24 cellular contexts compared by ENCODE assay signal in the genomic region with DNA sequence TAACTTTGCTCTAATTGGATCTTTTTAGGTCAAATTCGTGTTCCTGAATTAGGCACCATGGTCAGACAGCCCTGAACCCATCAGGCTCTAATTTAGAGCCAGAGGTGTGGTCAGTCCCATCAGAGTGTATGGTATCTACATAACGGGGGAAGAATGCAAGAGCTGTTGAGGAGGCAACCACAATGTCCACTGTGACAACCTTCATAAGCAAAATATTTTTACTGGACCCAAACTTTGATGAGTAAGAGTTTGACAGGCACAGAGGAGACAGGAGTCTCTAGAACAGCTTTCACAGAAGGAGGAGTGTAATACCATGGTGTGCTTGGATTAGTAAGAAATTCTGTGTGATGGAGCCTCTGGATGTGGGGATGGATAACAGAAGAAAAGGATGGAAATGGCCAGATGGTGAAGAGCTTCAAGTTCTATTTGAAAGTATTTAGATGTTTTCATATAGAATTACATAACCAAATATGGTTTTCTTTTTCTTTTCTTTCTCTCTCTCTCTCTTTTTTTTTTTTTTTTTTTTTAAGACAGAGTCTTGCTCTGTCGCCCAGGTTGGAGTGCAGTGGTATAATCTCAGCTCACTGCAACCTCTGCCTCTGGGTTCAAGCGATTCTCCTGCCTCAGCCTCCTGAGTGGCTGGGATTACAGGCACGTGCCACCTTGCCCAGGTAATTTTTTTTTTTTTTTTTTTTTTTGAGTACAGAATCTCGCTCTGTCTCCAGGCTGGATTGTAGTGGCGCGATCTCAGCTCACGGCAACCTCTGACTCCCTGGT. TPM values are rescaled to one million over a fixed set of nuclear protein-coding genes. Genes with fewer than 3 reads are reported as not detected.
A peak's percentile ranks its signal among the peaks of the same experiment; 100 is the strongest.
DNase-seq lines count a peak whose midpoint lies in the region; ATAC-seq, FAIRE-seq and TF ChIP-seq lines count a peak whose summit lies in the region.
"Had no signal": no experiment of that assay in that cellular context is flagged by ENCODE, and none has a peak within 500 bp of the region (broad histone marks: within the 10 kb centered on the region; RNA-seq: fewer than 3 reads in every experiment).

No MANE protein-coding gene starts in this region.

- intact Hi-C loops in heart left ventricle (cut with DNase I): no loop called here

- H3K4me1 Mint-ChIP-seq in astrocyte (ENCODE audit: low read depth, unreplicated experiment): peaks cover 15% of the 10 kb centered on the region

- no peaks in the 10 kb centered on the region for H4K20me1 ChIP-seq in astrocyte (ENCODE audit: insufficient read depth, low read length)

- H2AFZ ChIP-seq in astrocyte (ENCODE audit: low read depth, low read length): no peak overlapping the region

- no peaks in the 10 kb centered on the region for H3K27me3 Mint-ChIP-seq in astrocyte (ENCODE audit: low read depth, unreplicated experiment)

- POLR2A ChIA-PET in HEK293 (lab: Yijun Ruan, JAX): interaction anchor here (0.6 to 0.7 kb wide), 2 partner anchors 929 to 961 kb away, joined by 5 read pairs; no protein-coding TSS in a partner anchor

- H3K9me3 Mint-ChIP-seq in astrocyte (ENCODE audit: unreplicated experiment): peaks cover 2% of the 10 kb centered on the region

- CTCF ChIA-PET in HEK293 (lab: Yijun Ruan, JAX): interaction anchor here (0.5 to 2.1 kb wide), 8 partner anchors 14 to 606 kb away, joined by 3 to 8 read pairs (median 4); no protein-coding TSS in a partner anchor

- FAIRE-seq in astrocyte (lab: Jason Lieb, UNC): peak; percentile 87

- DNase-seq in AG08395 (ENCODE audit: low spot score): peak; percentile 45
- peak; percentile 84 for DNase-seq in astrocyte (ENCODE audit: low read depth)
- peak; percentile 28 for DNase-seq in hepatic stellate cell (ENCODE audit: low spot score)
- DNase-seq in SW 1271 (lab: John Stamatoyannopoulos, UW): no peak
- DNase-seq in heart left ventricle: no peak
- DNase-seq in cerebellar nuclear complex (lab: John Stamatoyannopoulos, UW): no peak
- DNase-seq: activated CD4-positive, alpha-beta T cell treated with anti-CD3 and anti-CD28 coated beads, Interleukin-2, amount 50 U/mL, for 4 hours; activated naive CD4-positive, alpha-beta T cell; activated T-cell treated with anti-CD3 and anti-CD28 coated beads for 4 hours; anterior cingulate cortex; colonic mucosa; DMS 273 treated with DMSO at 0.1 percent for 48 hours; foreskin keratinocyte; psoas muscle; SIG-M5; stimulated activated CD4-positive, alpha-beta T cell treated with anti-CD3 and anti-CD28 coated beads, Interleukin-4, amount 100 ng/mL, for 24 hours; T-helper 1 cell had no signal

- TF ChIP-seq CTCF in HEK293 (tag by site-specific recombination; IDR thresholded peaks at IDR 0.05) (no peak), astrocyte (IDR thresholded peaks at IDR 0.05; ENCODE audit: insufficient read depth, low read depth, low read length) (no peak), heart left ventricle (IDR thresholded peaks at IDR 0.05) (no peak)

- H3K9ac ChIP-seq in astrocyte (ENCODE audit: low read length): no peak overlapping the region

- ATAC-seq in heart left ventricle (no peak), GM18520 (IDR thresholded peaks at IDR 0.05; ENCODE audit: unreplicated experiment) (no peak)
- ATAC-seq: foreskin keratinocyte, psoas muscle had no signal

- H3K27ac Mint-ChIP-seq in astrocyte (ENCODE audit: unreplicated experiment): peak overlapping the region; percentile 30
- H3K27ac Mint-ChIP-seq: CD14-positive monocyte, mesothelial cell of epicardium had no signal

- H3K4me2 ChIP-seq in astrocyte (ENCODE audit: low read length): peak overlapping the region; percentile 43

- no peaks in the 10 kb centered on the region for H3K9me3 ChIP-seq in HEK293 (ENCODE audit: control insufficient read depth, insufficient read depth, low read depth, low read length)
- no peaks in the 10 kb centered on the region for H3K9me3 ChIP-seq in astrocyte (ENCODE audit: insufficient read depth, low read depth, low read length)
- no peaks in the 10 kb centered on the region for H3K9me3 ChIP-seq in heart left ventricle
- H3K9me3 ChIP-seq: colonic mucosa, psoas muscle, vagina had no signal

- H3K4me1 ChIP-seq in HEK293 (ENCODE audit: control insufficient read depth, insufficient read depth, low read length): peaks cover 13% of the 10 kb centered on the region
- peaks cover 15% of the 10 kb centered on the region for H3K4me1 ChIP-seq in astrocyte (ENCODE audit: insufficient read depth, low read length)
- no peaks in the 10 kb centered on the region for H3K4me1 ChIP-seq in heart left ventricle
- H3K4me1 ChIP-seq: colonic mucosa, psoas muscle, vagina had no signal

- no peaks in the 10 kb centered on the region for H3K79me2 ChIP-seq in astrocyte (ENCODE audit: insufficient read depth, low read length)

- H3K4me3 ChIP-seq in HEK293 (ENCODE audit: low read depth, low read length) (no peak overlapping the region), astrocyte (ENCODE audit: insufficient read depth, low read depth, low read length) (no peak overlapping the region), heart left ventricle (no peak overlapping the region)
- H3K4me3 ChIP-seq: colonic mucosa, psoas muscle, vagina had no signal

- H3K4me3 Mint-ChIP-seq in astrocyte (ENCODE audit: unreplicated experiment): no peak overlapping the region
- H3K4me3 Mint-ChIP-seq: CD14-positive monocyte, mesothelial cell of epicardium had no signal

- WGBS in heart left ventricle, 4 donors: 86 to 92% (median 89%) methylated on average over 9 of the region's 9 CpGs

- no peaks in the 10 kb centered on the region for H3K36me3 Mint-ChIP-seq in astrocyte (ENCODE audit: low read depth, unreplicated experiment)
- H3K36me3 Mint-ChIP-seq: CD14-positive monocyte, mesothelial cell of epicardium had no signal

- TF ChIP-seq POLR2A in heart left ventricle (IDR thresholded peaks at IDR 0.05): no peak

- no peak overlapping the region for H3K27ac ChIP-seq in HEK293 (ENCODE audit: extremely low read depth, low read depth, low read length)
- H3K27ac ChIP-seq in astrocyte (ENCODE audit: low read depth, low read length): no peak overlapping the region
- no peak overlapping the region for H3K27ac ChIP-seq in heart left ventricle
- H3K27ac ChIP-seq: colonic mucosa, foreskin keratinocyte, psoas muscle, vagina had no signal

- H3K36me3 ChIP-seq in HEK293 (ENCODE audit: control insufficient read depth in 2 of 2, insufficient read depth in 1 of 2, low read length in 2 of 2) (no peaks in the 10 kb centered on the region), astrocyte (ENCODE audit: insufficient read depth, low read length) (no peaks in the 10 kb centered on the region), heart left ventricle (no peaks in the 10 kb centered on the region)
- H3K36me3 ChIP-seq: colonic mucosa, vagina had no signal

- no peaks in the 10 kb centered on the region for H3K27me3 ChIP-seq in astrocyte (ENCODE audit: insufficient read depth, low read length)
- H3K27me3 ChIP-seq in heart left ventricle: peaks cover 0 to 14% (median 0%) of the 10 kb centered on the region in 9 donors
- H3K27me3 ChIP-seq: colonic mucosa, vagina had no signal

TF ChIP-seq in HEK293, 187 proteins besides CTCF, POLR2A, EP300 and RAD21:
- peak; percentile 72; the same call in 1 of the 2 replicates for TF ChIP-seq ZNF362 (tag by site-specific recombination; IDR thresholded peaks at IDR 0.05)
- no peak for TF ChIP-seq ZNF274 (IDR thresholded peaks at IDR 0.05; ENCODE audit: low read length)
- TF ChIP-seq ZNF274 (tag by site-specific recombination; IDR thresholded peaks at IDR 0.05; ENCODE audit: borderline replicate concordance): no peak

RNA-seq across cellular contexts. Expression of gene UBE2U, which starts 24.9 kb away (rescaled TPM):
- total RNA-seq in astrocyte (not detected in 2 replicates), heart left ventricle (1 to 10 TPM in 2 of 9 donors, under 1 TPM in 1, not detected in 6; 0.19 to 2.7 (median 2.5) TPM)
- polyA plus RNA-seq in heart left ventricle: not detected
- total RNA-seq: A673, colonic mucosa, foreskin keratinocyte, mesothelial cell of epicardium, psoas muscle, vagina had no signal
- polyA plus RNA-seq: CD14-positive monocyte, foreskin keratinocyte, neural cell, psoas muscle had no signal

Comparison
In these comparisons a context has a peak if more than half of its experiments do, and no peak if none do; other contexts are left out.
1. DNase-seq: peak in AG08395 (single experiment), astrocyte (single experiment) and hepatic stellate cell (single experiment); none in SW 1271 (0 of 2), heart left ventricle (0 of 5) and cerebellar nuclear complex (0 of 2).